In the genomic region with DNA sequence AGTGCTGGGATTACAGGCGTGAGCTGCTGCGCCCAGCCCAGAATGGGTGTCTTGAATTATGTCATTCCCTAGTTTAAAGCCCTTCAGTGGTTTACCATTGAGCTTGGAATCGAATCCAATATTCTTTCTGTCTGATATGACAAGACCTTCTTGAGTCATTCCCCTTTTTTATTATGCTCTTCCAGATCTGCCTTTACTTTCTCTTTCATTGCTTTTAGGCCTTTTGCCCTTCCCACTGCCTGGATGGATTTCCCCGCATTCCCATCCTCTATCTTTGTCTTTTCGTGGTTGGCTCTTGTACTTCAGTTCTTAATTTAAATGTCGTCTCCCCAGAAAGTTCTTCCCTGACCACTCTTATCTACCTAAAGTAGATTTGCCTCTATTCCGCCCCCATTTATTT, we compare ENCODE assay signal across 1 cellular context.
A peak's percentile ranks its signal among the peaks of the same experiment; 100 is the strongest.
TF ChIP-seq lines count a peak whose summit lies in the region.

No MANE protein-coding gene starts in this region.

TF ChIP-seq in K562, 482 proteins besides CTCF, POLR2A, EP300 and RAD21:
- TF ChIP-seq GABPB1 (CRISPR knock-in tag; IDR thresholded peaks at IDR 0.05) = 0 out of 2 replicates have a peak, but pooled peaks have one; percentile 18
- no peak for TF ChIP-seq WHSC1 (IDR thresholded peaks at IDR 0.05; ENCODE audit: low read length)
